Comparison of ENCODE assay signal across 24 cellular contexts in genomic region chr7:70947181-70947580, GRCh38.
A peak's percentile ranks its signal among the peaks of the same experiment; 100 is the strongest.
DNase-seq lines count a peak whose midpoint lies in the region; ATAC-seq and TF ChIP-seq lines count a peak whose summit lies in the region.
"Had no signal": no experiment of that assay in that cellular context is flagged by ENCODE, and none has a peak within 500 bp of the region (broad histone marks: within the 10 kb centered on the region; RNA-seq: fewer than 3 reads in every experiment).

No MANE protein-coding gene starts in this region.

- H3K27ac Mint-ChIP-seq in endodermal cell (no peak overlapping the region), osteocyte (ENCODE audit: unreplicated experiment) (no peak overlapping the region)
- H3K27ac Mint-ChIP-seq: CD14-positive monocyte; CD4-positive, alpha-beta memory T cell; CD4-positive, CD25-positive, alpha-beta regulatory T cell; CD8-positive, alpha-beta memory T cell had no signal

- no peak overlapping the region for H3K4me3 ChIP-seq in coronary artery
- no peak overlapping the region for H3K4me3 ChIP-seq in endodermal cell (ENCODE audit: low read length)
- H3K4me3 ChIP-seq in SJCRH30 = no peak overlapping the region
- H3K4me3 ChIP-seq: BLaER1, GM12878 had no signal

- WGBS in endodermal cell (ENCODE audit: insufficient coverage in 1 of 2, insufficient read length in 1 of 2), 2 experiments = 89 to 100% methylated on average over 2 of the region's 2 CpGs

- TF ChIP-seq CTCF in coronary artery (IDR thresholded peaks at IDR 0.05) = no peak
- no peak for TF ChIP-seq CTCF in endodermal cell (conservative IDR thresholded peaks at IDR 0.05)
- TF ChIP-seq CTCF in osteocyte (IDR thresholded peaks at IDR 0.05) = no peak

- no peak overlapping the region for H3K4me3 Mint-ChIP-seq in endodermal cell
- no peak overlapping the region for H3K4me3 Mint-ChIP-seq in osteocyte (ENCODE audit: unreplicated experiment)
- H3K4me3 Mint-ChIP-seq: CD14-positive monocyte; CD4-positive, alpha-beta memory T cell; CD4-positive, CD25-positive, alpha-beta regulatory T cell; CD8-positive, alpha-beta memory T cell had no signal

- H3K36me3 Mint-ChIP-seq in endodermal cell (ENCODE audit: low read depth) (peaks cover 9% of the 10 kb centered on the region), osteocyte (ENCODE audit: unreplicated experiment) (no peaks in the 10 kb centered on the region)
- H3K36me3 Mint-ChIP-seq: CD14-positive monocyte; CD4-positive, alpha-beta memory T cell; CD8-positive, alpha-beta memory T cell had no signal

- H3K4me1 Mint-ChIP-seq in endodermal cell (peaks cover 11% of the 10 kb centered on the region), osteocyte (ENCODE audit: unreplicated experiment) (no peaks in the 10 kb centered on the region)
- H3K4me1 Mint-ChIP-seq: CD14-positive monocyte; CD4-positive, alpha-beta memory T cell; CD4-positive, CD25-positive, alpha-beta regulatory T cell; CD8-positive, alpha-beta memory T cell had no signal

- H3K9me3 ChIP-seq in endodermal cell (ENCODE audit: control insufficient read depth, low read length) = peaks cover 23% of the 10 kb centered on the region
- H3K9me3 ChIP-seq in SJCRH30 (replicated peaks) = no peaks in the 10 kb centered on the region
- H3K9me3 ChIP-seq: BE2C had no signal

- H3K36me3 ChIP-seq in endodermal cell (ENCODE audit: control insufficient read depth, insufficient read depth, low read length) (no peaks in the 10 kb centered on the region), SJCRH30 (no peaks in the 10 kb centered on the region)
- H3K36me3 ChIP-seq: BE2C, BLaER1 had no signal

- no peaks in the 10 kb centered on the region for H3K27me3 Mint-ChIP-seq in endodermal cell (ENCODE audit: insufficient read depth)
- H3K27me3 Mint-ChIP-seq in osteocyte (ENCODE audit: unreplicated experiment) = no peaks in the 10 kb centered on the region
- H3K27me3 Mint-ChIP-seq: CD4-positive, alpha-beta memory T cell; CD4-positive, CD25-positive, alpha-beta regulatory T cell had no signal

- no peak for ATAC-seq in HG03045 (IDR thresholded peaks at IDR 0.05; ENCODE audit: unreplicated experiment)
- ATAC-seq: GM12878 had no signal

- no peak overlapping the region for H3K9ac ChIP-seq in endodermal cell (ENCODE audit: extremely low read depth, low read length, poor library complexity, severe bottlenecking)
- H3K9ac ChIP-seq: BLaER1 had no signal

- DNase-seq in coronary artery (ENCODE audit: low spot score) = peak; percentile 21
- DNase-seq in endodermal cell = peak; percentile 18
- DNase-seq in osteocyte (ENCODE audit: extremely low spot score, unreplicated experiment) = peak; percentile 53
- no peak for DNase-seq in SJCRH30
- DNase-seq in NCI-H510A treated with DMSO at 0.1 percent for 48 hours (lab: John Stamatoyannopoulos, UW) = no peak
- DNase-seq: 8988T; ACHN; BE2C; C1 segment of cervical spinal cord; CD4-positive, alpha-beta memory T cell; CD4-positive, CD25-positive, alpha-beta regulatory T cell; CD8-positive, alpha-beta memory T cell; COR-L47; DMS 273 treated with DMSO at 0.1 percent for 48 hours; DMS153; DMS53; DMS79; DND-41; EL; GDM1 had no signal

- peaks cover 29% of the 10 kb centered on the region for H3K9me3 Mint-ChIP-seq in endodermal cell
- peaks cover 58% of the 10 kb centered on the region for H3K9me3 Mint-ChIP-seq in osteocyte (ENCODE audit: unreplicated experiment)

- H3K27me3 ChIP-seq in endodermal cell (ENCODE audit: control insufficient read depth, insufficient read depth, low read length, poor library complexity, severe bottlenecking) (no peaks in the 10 kb centered on the region), SJCRH30 (no peaks in the 10 kb centered on the region)
- H3K27me3 ChIP-seq: BE2C, BLaER1 had no signal

- H3K27ac ChIP-seq in coronary artery (no peak overlapping the region), endodermal cell (ENCODE audit: low read depth, low read length) (no peak overlapping the region), SJCRH30 (no peak overlapping the region)
- H3K27ac ChIP-seq: BLaER1 had no signal

- H3K4me1 ChIP-seq in endodermal cell (ENCODE audit: control insufficient read depth, insufficient read depth, low read length) (peaks cover 4% of the 10 kb centered on the region), SJCRH30 (no peaks in the 10 kb centered on the region)
- H3K4me1 ChIP-seq: BE2C, BLaER1 had no signal

Comparison
In these comparisons a context has a peak if more than half of its experiments do, and no peak if none do; other contexts are left out.
1. DNase-seq: peak in coronary artery (single experiment), endodermal cell (single experiment) and osteocyte (single experiment); none in SJCRH30 (0 of 2) and NCI-H510A treated with DMSO at 0.1 percent for 48 hours (single experiment).